In the genomic region with DNA sequence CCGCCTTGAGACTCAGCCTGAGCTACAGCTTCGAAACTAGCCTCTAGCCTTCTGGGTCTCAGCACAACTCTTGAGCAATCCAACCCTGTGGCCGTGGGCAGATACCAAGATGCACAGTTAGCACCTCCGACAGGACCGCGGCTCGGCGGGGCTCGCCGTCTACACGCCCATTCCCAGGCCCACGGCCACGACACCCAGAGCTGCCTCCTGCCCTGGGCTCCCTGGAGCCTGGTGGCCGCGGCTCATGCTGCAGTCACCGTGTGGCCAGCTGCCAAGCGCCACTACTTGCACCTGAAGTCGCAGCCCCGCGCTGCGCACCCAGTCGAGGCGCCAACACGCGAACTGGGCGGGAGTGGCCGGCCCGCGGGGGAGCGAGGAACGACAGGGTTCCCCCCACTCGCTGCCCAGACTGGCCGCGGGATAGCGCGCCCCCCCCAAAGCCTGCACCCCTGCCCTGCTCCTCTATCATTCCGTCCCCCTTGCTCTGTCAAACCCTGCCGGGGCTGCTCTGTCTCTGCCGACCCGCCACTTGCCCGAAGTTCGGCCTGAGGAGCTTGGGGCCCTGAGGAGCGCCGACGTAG, we compare ENCODE assay signal across 9 cellular contexts. TPM values are rescaled to one million over a fixed set of nuclear protein-coding genes. Genes with fewer than 3 reads are reported as not detected.
A peak's percentile ranks its signal among the peaks of the same experiment; 100 is the strongest.
DNase-seq lines count a peak whose midpoint lies in the region; ATAC-seq and TF ChIP-seq lines count a peak whose summit lies in the region.
"Had no signal": no experiment of that assay in that cellular context is flagged by ENCODE, and none has a peak within 500 bp of the region (broad histone marks: within the 10 kb centered on the region; RNA-seq: fewer than 3 reads in every experiment).

No MANE protein-coding gene starts in this region.

- H3K36me3 Mint-ChIP-seq in CD4-positive, CD25-positive, alpha-beta regulatory T cell: peaks cover 8% of the 10 kb centered on the region
- peaks cover 62% of the 10 kb centered on the region for H3K36me3 Mint-ChIP-seq in activated T-cell treated with anti-CD3 and anti-CD28 coated beads, Interleukin-2, amount 50 U/mL, for 24 hours (ENCODE audit: low read depth)

- H3K27me3 ChIP-seq in CD4-positive, CD25-positive, alpha-beta regulatory T cell (ENCODE audit: control insufficient read depth, insufficient read depth, low read length): no peaks in the 10 kb centered on the region
- H3K27me3 ChIP-seq in neuronal stem cell (ENCODE audit: control insufficient read depth in 3 of 3, insufficient read depth in 3 of 3, low read depth in 1 of 3, low read length in 3 of 3): no peaks in the 10 kb centered on the region

- peak overlapping the region; percentile 90 for H3K9ac ChIP-seq in neuronal stem cell (ENCODE audit: low read depth, low read length, poor library complexity)

- no peak overlapping the region for H4K91ac ChIP-seq in neuronal stem cell (ENCODE audit: low read depth, low read length, poor library complexity)

- H2BK5ac ChIP-seq in neuronal stem cell (ENCODE audit: low read length): peak overlapping the region; percentile 54

- peaks cover 17 to 46% (median 35%) of the 10 kb centered on the region in 4 donors for H3K4me1 Mint-ChIP-seq in CD4-positive, CD25-positive, alpha-beta regulatory T cell
- H3K4me1 Mint-ChIP-seq in activated T-cell treated with anti-CD3 and anti-CD28 coated beads, Interleukin-2, amount 50 U/mL, for 24 hours (ENCODE audit: low read depth): peaks cover 34% of the 10 kb centered on the region

- H3K18ac ChIP-seq in neuronal stem cell (ENCODE audit: low read length): peak overlapping the region; percentile 91

- H2BK15ac ChIP-seq in neuronal stem cell (ENCODE audit: low read length): peak overlapping the region; percentile 59

- peak overlapping the region; percentile 94 for H3K4me2 ChIP-seq in neuronal stem cell (ENCODE audit: insufficient read depth, low read length, poor library complexity, severe bottlenecking)

- no peak overlapping the region for H4K8ac ChIP-seq in neuronal stem cell (ENCODE audit: low read depth, low read length)

- no peak for ATAC-seq in CD4-positive, CD25-positive, alpha-beta regulatory T cell (ENCODE audit: low read depth in 2 of 2)
- ATAC-seq in GM21528 (IDR thresholded peaks at IDR 0.05; ENCODE audit: low FRiP score, unreplicated experiment): peak; percentile 4
- no peak for ATAC-seq in GM21381 (IDR thresholded peaks at IDR 0.05; ENCODE audit: unreplicated experiment)

- no peak for TF ChIP-seq POLR2A in NB4 (IDR thresholded peaks at IDR 0.05; ENCODE audit: extremely low read depth, insufficient read length)

- H3K23ac ChIP-seq in neuronal stem cell (ENCODE audit: low read depth, low read length, poor library complexity): peak overlapping the region; percentile 96

- no peak overlapping the region for H2BK120ac ChIP-seq in neuronal stem cell (ENCODE audit: low read depth, low read length)

- H2BK12ac ChIP-seq in neuronal stem cell (ENCODE audit: low read length): peak overlapping the region; percentile 50

- H3K79me1 ChIP-seq in neuronal stem cell (ENCODE audit: low read depth, low read length): peaks cover 6% of the 10 kb centered on the region

- peak overlapping the region; percentile 75 for H3K14ac ChIP-seq in neuronal stem cell (ENCODE audit: low read length)

- peak overlapping the region; percentile 78 for H2AK5ac ChIP-seq in neuronal stem cell (ENCODE audit: low read depth, low read length)

- peaks cover under 1% of the 10 kb centered on the region for H3K36me3 ChIP-seq in CD4-positive, CD25-positive, alpha-beta regulatory T cell (ENCODE audit: control insufficient read depth, insufficient read depth, low read length)
- H3K36me3 ChIP-seq in neuronal stem cell (replicated peaks in 1 of 2; ENCODE audit: control insufficient read depth in 2 of 2, insufficient read depth in 2 of 2, low read length in 2 of 2): peaks cover 10 to 51% of the 10 kb centered on the region in 2 donors

- TF ChIP-seq CTCF in NB4 (IDR thresholded peaks at IDR 0.05; ENCODE audit: low read depth, low read length) (no peak), fibroblast of the aortic adventitia (IDR thresholded peaks at IDR 0.05; ENCODE audit: insufficient read depth, low read length) (no peak), GM20000 (IDR thresholded peaks at IDR 0.05; ENCODE audit: extremely low read depth, missing control alignments) (no peak)

- H3K4me3 Mint-ChIP-seq in CD4-positive, CD25-positive, alpha-beta regulatory T cell: peak overlapping the region; percentile 93 to 100 (median 94)
- peak overlapping the region; percentile 98 for H3K4me3 Mint-ChIP-seq in activated T-cell treated with anti-CD3 and anti-CD28 coated beads, Interleukin-2, amount 50 U/mL, for 24 hours

- no CpG with 5 or more reads among the region's 45 CpGs for WGBS in neuronal stem cell (ENCODE audit: extremely low coverage in 2 of 2, insufficient read length in 2 of 2, insufficient replicate concordance in 1 of 2), 2 donors

- H3K4me1 ChIP-seq in CD4-positive, CD25-positive, alpha-beta regulatory T cell (ENCODE audit: control insufficient read depth, insufficient read depth, low read length, poor library complexity, severe bottlenecking): peaks cover 31% of the 10 kb centered on the region
- peaks cover 14 to 15% of the 10 kb centered on the region in 2 donors for H3K4me1 ChIP-seq in neuronal stem cell (ENCODE audit: control insufficient read depth in 2 of 2, insufficient read depth in 1 of 2, low read depth in 1 of 2, low read length in 2 of 2)

- DNase-seq in CD4-positive, CD25-positive, alpha-beta regulatory T cell: peak in 1 of 3 donors; percentile 43
- DNase-seq in NB4 (ENCODE audit: low read depth): peak; percentile 76
- DNase-seq in activated T-cell treated with anti-CD3 and anti-CD28 coated beads, Interleukin-2, amount 50 U/mL, for 24 hours: no peak
- DNase-seq in fibroblast of the aortic adventitia (ENCODE audit: low read depth): peak; percentile 32
- DNase-seq in neuronal stem cell (ENCODE audit: low spot score): no peak
- DNase-seq in GM20000 (ENCODE audit: low spot score): no peak

- H3K27ac Mint-ChIP-seq in CD4-positive, CD25-positive, alpha-beta regulatory T cell: peak overlapping the region; percentile 79 to 96 (median 95)
- peak overlapping the region; percentile 97 for H3K27ac Mint-ChIP-seq in activated T-cell treated with anti-CD3 and anti-CD28 coated beads, Interleukin-2, amount 50 U/mL, for 24 hours

- H3K27me3 Mint-ChIP-seq in CD4-positive, CD25-positive, alpha-beta regulatory T cell: no peaks in the 10 kb centered on the region
- no peaks in the 10 kb centered on the region for H3K27me3 Mint-ChIP-seq in activated T-cell treated with anti-CD3 and anti-CD28 coated beads, Interleukin-2, amount 50 U/mL, for 24 hours

- no peaks in the 10 kb centered on the region for H3K9me3 ChIP-seq in CD4-positive, CD25-positive, alpha-beta regulatory T cell (ENCODE audit: control insufficient read depth in 2 of 2, low read length in 2 of 2)
- no peaks in the 10 kb centered on the region for H3K9me3 ChIP-seq in neuronal stem cell (replicated peaks in 1 of 2; ENCODE audit: control insufficient read depth in 2 of 2, insufficient read depth in 1 of 2, low read depth in 1 of 2, low read length in 2 of 2)

- peak overlapping the region; percentile 66 for H3K27ac ChIP-seq in CD4-positive, CD25-positive, alpha-beta regulatory T cell (ENCODE audit: insufficient read depth, low read length, poor library complexity, severe bottlenecking)
- no peak overlapping the region for H3K27ac ChIP-seq in neuronal stem cell (replicated peaks; ENCODE audit: low read length)

- no peaks in the 10 kb centered on the region for H3K9me3 Mint-ChIP-seq in CD4-positive, CD25-positive, alpha-beta regulatory T cell
- no peaks in the 10 kb centered on the region for H3K9me3 Mint-ChIP-seq in activated T-cell treated with anti-CD3 and anti-CD28 coated beads, Interleukin-2, amount 50 U/mL, for 24 hours

- H3K4me3 ChIP-seq in CD4-positive, CD25-positive, alpha-beta regulatory T cell (ENCODE audit: low read depth, low read length): peak overlapping the region; percentile 87
- peak overlapping the region; percentile 82 for H3K4me3 ChIP-seq in NB4 (ENCODE audit: low read depth, low read length)
- H3K4me3 ChIP-seq in fibroblast of the aortic adventitia (ENCODE audit: low read depth, low read length): peak overlapping the region; percentile 84
- H3K4me3 ChIP-seq in neuronal stem cell (ENCODE audit: low read length in 2 of 2): peak overlapping the region; percentile 83 to 94

- H3K4ac ChIP-seq in neuronal stem cell (ENCODE audit: low read length): no peak overlapping the region

- H2AFZ ChIP-seq in neuronal stem cell (ENCODE audit: low read length): peak overlapping the region; percentile 98

RNA-seq across cellular contexts. Expression of gene CDCA8, which starts 0.7 kb away (rescaled TPM):
- 1.3 TPM for total RNA-seq in CD4-positive, CD25-positive, alpha-beta regulatory T cell
- 1 to 10 TPM; 2.5 to 3.7 (median 3.1) TPM for polyA plus RNA-seq in CD4-positive, CD25-positive, alpha-beta regulatory T cell
- 0.25 and 12.8 TPM in 2 replicates for total RNA-seq in fibroblast of the aortic adventitia (ENCODE audit: low replicate concordance)
- polyA plus RNA-seq in neuronal stem cell (2013, experiment 1 of 2): 69.7 TPM
- polyA plus RNA-seq in neuronal stem cell (2013, experiment 2 of 2): 69.6 TPM

RNA-seq across cellular contexts. Expression of gene RSPO1, which starts 56.9 kb away (rescaled TPM):
- not detected for total RNA-seq in CD4-positive, CD25-positive, alpha-beta regulatory T cell
- polyA plus RNA-seq in CD4-positive, CD25-positive, alpha-beta regulatory T cell: not detected
- 0.49 TPM in 1 of 2 replicates, not detected in the other for total RNA-seq in fibroblast of the aortic adventitia (ENCODE audit: low replicate concordance)
- polyA plus RNA-seq in neuronal stem cell (2013, experiment 1 of 2): 1.4 TPM
- polyA plus RNA-seq in neuronal stem cell (2013, experiment 2 of 2): 1.5 TPM
- total RNA-seq: T-helper 2 cell treated with Interferon-gamma antibody and Interleukin-4, amounts not matched to agents 100 ng/mL and 5 ng/mL, for 36 hours had no signal

Comparison
In these comparisons a context has a peak if more than half of its experiments do, and no peak if none do; other contexts are left out.
1. DNase-seq: peak in NB4 (single experiment) and fibroblast of the aortic adventitia (single experiment); none in activated T-cell treated with anti-CD3 and anti-CD28 coated beads, Interleukin-2, amount 50 U/mL, for 24 hours (single experiment), neuronal stem cell (single experiment) and GM20000 (single experiment).
2. Peak in every context shown above with its lines, with median percentiles within 50 percentile points of each other: H3K4me3 ChIP-seq.